In the genomic region with DNA sequence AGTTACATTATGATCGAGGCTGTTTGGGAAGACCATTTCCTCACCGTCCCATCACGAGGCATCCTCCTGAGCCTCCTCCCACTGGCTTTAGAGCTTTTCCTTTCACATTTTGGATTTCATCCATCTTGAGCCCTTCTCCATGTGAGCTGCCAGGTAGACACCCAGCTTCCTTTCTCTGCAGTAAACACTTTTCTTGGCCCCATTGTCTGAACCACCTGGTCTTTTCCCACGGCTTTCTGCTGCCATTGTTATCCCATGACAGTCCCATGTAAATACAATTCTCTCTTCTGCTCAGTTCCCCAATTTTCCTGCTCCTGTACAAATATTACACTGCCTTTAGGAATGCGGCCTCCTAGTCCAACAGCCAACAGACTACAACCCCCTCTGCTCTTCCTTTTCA, we compare ENCODE assay signal across 21 cellular contexts. TPM values are rescaled to one million over a fixed set of nuclear protein-coding genes. Genes with fewer than 3 reads are reported as not detected.
"Had no signal": no experiment of that assay in that cellular context is flagged by ENCODE, and none has a peak within 500 bp of the region (broad histone marks: within the 10 kb centered on the region; RNA-seq: fewer than 3 reads in every experiment).

No MANE protein-coding gene starts in this region.

- H3K4me3 ChIP-seq: coronary artery, tibial nerve had no signal

- H3K36me3 ChIP-seq: tibial nerve had no signal

- FAIRE-seq: frontal cortex, kidney had no signal

- H3K27me3 ChIP-seq: tibial nerve had no signal

- DNase-seq: activated CD4-positive, alpha-beta T cell treated with anti-CD3 and anti-CD28 coated beads, Interleukin-2, amount 10 ng/mL, durations not matched to agents 24 days and 14 days; activated CD4-positive, CD25-positive, alpha-beta regulatory T cell; activated CD8-positive, alpha-beta T cell treated with anti-CD3 and anti-CD28 coated beads for 36 hours; activated naive CD4-positive, alpha-beta T cell treated with Interleukin-2 at 50 U/mL for 16 hours; activated naive CD8-positive, alpha-beta T cell treated with anti-CD3 and anti-CD28 coated beads, Interleukin-2, amount 10 ng/mL, durations not matched to agents 7 days and 5 days; activated T-cell treated with anti-CD3 and anti-CD28 coated beads, Interleukin-2, amount 50 U/mL, for 1 hour; amygdala; central memory CD4-positive, alpha-beta T cell; kidney; mammary epithelial cell; nephron progenitor cell; nucleus accumbens; stimulated activated CD4-positive, alpha-beta T cell treated with anti-CD3 and anti-CD28 coated beads, Interleukin-12 subunit alpha, Interleukin-12 subunit beta, amount 100 ng/mL, for 4 hours; stimulated activated CD4-positive, alpha-beta T cell treated with anti-CD3 and anti-CD28 coated beads, Interleukin-1b, Interleukin-23, amount 100 ng/mL, for 48 hours; stimulated activated naive CD8-positive, alpha-beta T cell treated with anti-CD3 and anti-CD28 coated beads, Interleukin-15, Interleukin-2, amounts not matched to agents 100 U/mL and 50 U/mL, for 24 hours; T-helper 9 cell had no signal

- H3K4me1 ChIP-seq: tibial nerve had no signal

- ATAC-seq: activated CD8-positive, alpha-beta T cell treated with anti-CD3 and anti-CD28 coated beads for 36 hours; activated T-helper 17 cell treated with anti-CD3 and anti-CD28 coated beads, Interleukin-2, amount 50 U/mL, for 72 hours; left lobe of liver; stimulated activated naive CD8-positive, alpha-beta T cell treated with anti-CD3 and anti-CD28 coated beads, Interleukin-15, Interleukin-2, amounts not matched to agents 100 U/mL and 50 U/mL, for 24 hours had no signal

- H3K27ac ChIP-seq: coronary artery, tibial nerve had no signal

RNA-seq across cellular contexts. Expression of gene UBE2QL1, which starts 24.1 kb away (rescaled TPM):
- total RNA-seq: activated CD8-positive, alpha-beta T cell treated with anti-CD3 and anti-CD28 coated beads for 36 hours; activated naive CD8-positive, alpha-beta T cell treated with anti-CD3 and anti-CD28 coated beads, Interleukin-2, amount 10 ng/mL, durations not matched to agents 7 days and 5 days; activated T-helper 17 cell treated with anti-CD3 and anti-CD28 coated beads, Interleukin-2, amount 50 U/mL, for 72 hours had no signal
